Comparison of ENCODE assay signal across 8 cellular contexts in genomic region chr4:184732126-184732525, GRCh38.
DNase-seq lines count a peak whose midpoint lies in the region; ATAC-seq and TF ChIP-seq lines count a peak whose summit lies in the region.

No MANE protein-coding gene starts in this region.

- H3K4me3 ChIP-seq in NB4 (ENCODE audit: low read depth, low read length): peak overlapping the region; percentile 100

- H3K4me3 Mint-ChIP-seq in nephron progenitor cell: peak overlapping the region; percentile 94

- no peak for TF ChIP-seq CTCF in NB4 (IDR thresholded peaks at IDR 0.05; ENCODE audit: low read depth, low read length)
- TF ChIP-seq CTCF in nephron progenitor cell (IDR thresholded peaks at IDR 0.05): no peak

- DNase-seq in NCI-H345 (lab: John Stamatoyannopoulos, UW) (peak; percentile 29), NCI-H345 treated with DMSO at 0.1 percent for 48 hours (lab: John Stamatoyannopoulos, UW; ENCODE audit: unreplicated experiment) (no peak), NB4 (ENCODE audit: low read depth) (no peak), astrocyte of the hippocampus (ENCODE audit: low read depth, low spot score) (peak; percentile 44), nephron progenitor cell (no peak), ecto neural progenitor cell (ENCODE audit: low spot score) (no peak), GM03348 (ENCODE audit: low spot score) (no peak)

- peaks cover 33% of the 10 kb centered on the region for H3K36me3 Mint-ChIP-seq in nephron progenitor cell (ENCODE audit: low read depth)

- H3K9me3 Mint-ChIP-seq in nephron progenitor cell: no peaks in the 10 kb centered on the region

- peaks cover 4% of the 10 kb centered on the region for H3K27me3 Mint-ChIP-seq in nephron progenitor cell (ENCODE audit: low read depth, poor library complexity)

- no peak for TF ChIP-seq POLR2A in NB4 (IDR thresholded peaks at IDR 0.05; ENCODE audit: extremely low read depth, insufficient read length)

- no peak for ATAC-seq in GM21515 (IDR thresholded peaks at IDR 0.05; ENCODE audit: unreplicated experiment)

- peaks cover 43% of the 10 kb centered on the region for H3K4me1 Mint-ChIP-seq in nephron progenitor cell

- H3K27ac Mint-ChIP-seq in nephron progenitor cell: no peak overlapping the region

Comparison
In these comparisons a context has a peak if more than half of its experiments do, and no peak if none do; other contexts are left out.
1. DNase-seq: peak in NCI-H345 (single experiment) and astrocyte of the hippocampus (single experiment); none in NCI-H345 treated with DMSO at 0.1 percent for 48 hours (single experiment), NB4 (single experiment), nephron progenitor cell (single experiment), ecto neural progenitor cell (single experiment) and GM03348 (single experiment).